In the genomic region with DNA sequence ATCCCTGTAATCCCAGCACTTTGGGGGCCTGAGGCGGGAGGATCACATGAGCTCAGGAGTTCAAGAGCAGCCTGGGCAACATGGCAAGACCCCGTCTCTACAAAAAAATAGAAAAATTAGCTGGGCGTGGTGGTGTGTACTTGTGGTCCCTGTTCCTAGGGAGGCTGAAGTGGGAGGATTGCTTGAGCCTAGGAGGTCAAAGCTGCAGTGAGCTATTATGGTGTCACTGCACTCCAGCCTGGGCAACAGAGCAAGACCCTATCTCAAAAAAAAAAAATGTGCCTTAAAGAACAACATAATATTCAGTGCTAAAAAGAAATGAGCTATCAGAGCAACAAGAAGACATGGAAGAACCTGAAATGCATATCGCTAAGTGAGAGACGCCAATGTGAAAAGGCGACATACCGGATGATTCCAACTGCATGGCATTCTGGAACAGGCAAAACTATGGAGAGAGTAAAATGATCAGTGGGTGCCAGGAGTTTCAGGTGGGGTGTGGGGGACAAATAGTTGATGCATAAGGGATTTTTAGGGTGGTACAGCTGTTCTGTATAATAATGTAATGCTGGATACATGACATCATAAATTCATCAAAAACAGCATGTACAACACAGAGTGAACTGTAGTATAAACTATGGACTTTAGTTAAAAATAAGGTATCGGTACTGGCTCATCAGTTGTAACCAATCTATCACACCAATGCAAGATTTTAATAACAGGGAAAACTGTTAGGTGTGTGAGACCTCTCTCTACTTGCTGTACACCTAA, we compare ENCODE assay signal across 2 cellular contexts.
TF ChIP-seq lines count a peak whose summit lies in the region.

No MANE protein-coding gene starts in this region.

TF ChIP-seq in SK-N-SH, 30 proteins besides CTCF, POLR2A, EP300 and RAD21 (continued from another document):
- TF ChIP-seq, protein P1, sequence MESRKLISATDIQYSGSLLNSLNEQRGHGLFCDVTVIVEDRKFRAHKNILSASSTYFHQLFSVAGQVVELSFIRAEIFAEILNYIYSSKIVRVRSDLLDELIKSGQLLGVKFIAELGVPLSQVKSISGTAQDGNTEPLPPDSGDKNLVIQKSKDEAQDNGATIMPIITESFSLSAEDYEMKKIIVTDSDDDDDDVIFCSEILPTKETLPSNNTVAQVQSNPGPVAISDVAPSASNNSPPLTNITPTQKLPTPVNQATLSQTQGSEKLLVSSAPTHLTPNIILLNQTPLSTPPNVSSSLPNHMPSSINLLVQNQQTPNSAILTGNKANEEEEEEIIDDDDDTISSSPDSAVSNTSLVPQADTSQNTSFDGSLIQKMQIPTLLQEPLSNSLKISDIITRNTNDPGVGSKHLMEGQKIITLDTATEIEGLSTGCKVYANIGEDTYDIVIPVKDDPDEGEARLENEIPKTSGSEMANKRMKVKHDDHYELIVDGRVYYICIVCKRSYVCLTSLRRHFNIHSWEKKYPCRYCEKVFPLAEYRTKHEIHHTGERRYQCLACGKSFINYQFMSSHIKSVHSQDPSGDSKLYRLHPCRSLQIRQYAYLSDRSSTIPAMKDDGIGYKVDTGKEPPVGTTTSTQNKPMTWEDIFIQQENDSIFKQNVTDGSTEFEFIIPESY (IDR thresholded peaks at IDR 0.05; ENCODE audit: borderline replicate concordance, low read depth), result no peak
- TF ChIP-seq POLR2AphosphoS5 (IDR thresholded peaks at IDR 0.05; ENCODE audit: low read depth, low read length), result no peak

TF ChIP-seq in SK-N-SH treated with all-trans-retinoic acid at 6 μM for 48 hours, 23 proteins besides CTCF, POLR2A, EP300 and RAD21 (continued from another document):
- TF ChIP-seq, protein P2, sequence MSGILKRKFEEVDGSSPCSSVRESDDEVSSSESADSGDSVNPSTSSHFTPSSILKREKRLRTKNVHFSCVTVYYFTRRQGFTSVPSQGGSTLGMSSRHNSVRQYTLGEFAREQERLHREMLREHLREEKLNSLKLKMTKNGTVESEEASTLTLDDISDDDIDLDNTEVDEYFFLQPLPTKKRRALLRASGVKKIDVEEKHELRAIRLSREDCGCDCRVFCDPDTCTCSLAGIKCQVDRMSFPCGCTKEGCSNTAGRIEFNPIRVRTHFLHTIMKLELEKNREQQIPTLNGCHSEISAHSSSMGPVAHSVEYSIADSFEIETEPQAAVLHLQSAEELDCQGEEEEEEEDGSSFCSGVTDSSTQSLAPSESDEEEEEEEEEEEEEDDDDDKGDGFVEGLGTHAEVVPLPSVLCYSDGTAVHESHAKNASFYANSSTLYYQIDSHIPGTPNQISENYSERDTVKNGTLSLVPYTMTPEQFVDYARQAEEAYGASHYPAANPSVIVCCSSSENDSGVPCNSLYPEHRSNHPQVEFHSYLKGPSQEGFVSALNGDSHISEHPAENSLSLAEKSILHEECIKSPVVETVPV (CRISPR knock-in tag; IDR thresholded peaks at IDR 0.05), result no peak
- TF ChIP-seq PATZ1 (CRISPR knock-in tag; IDR thresholded peaks at IDR 0.05; ENCODE audit: borderline replicate concordance), result no peak
- no peak for TF ChIP-seq ARNTL (CRISPR knock-in tag; IDR thresholded peaks at IDR 0.05; ENCODE audit: borderline replicate concordance, low read depth)
- no peak for TF ChIP-seq ISL1 (CRISPR knock-in tag; IDR thresholded peaks at IDR 0.05)
- no peak for TF ChIP-seq ZNF8 (CRISPR knock-in tag; IDR thresholded peaks at IDR 0.05)
- TF ChIP-seq ESRRG (CRISPR knock-in tag; IDR thresholded peaks at IDR 0.05), result no peak
- no peak for TF ChIP-seq TSHZ2 (CRISPR knock-in tag; IDR thresholded peaks at IDR 0.05)
- no peak for TF ChIP-seq ZNF70 (CRISPR knock-in tag; IDR thresholded peaks at IDR 0.05)
TF ChIP-seq in SK-N-SH treated with all-trans-retinoic acid at 6 μM for 48 hours: peak in this region for 0.
